ENCODE assay signal across 11 cellular contexts in the genomic region with DNA sequence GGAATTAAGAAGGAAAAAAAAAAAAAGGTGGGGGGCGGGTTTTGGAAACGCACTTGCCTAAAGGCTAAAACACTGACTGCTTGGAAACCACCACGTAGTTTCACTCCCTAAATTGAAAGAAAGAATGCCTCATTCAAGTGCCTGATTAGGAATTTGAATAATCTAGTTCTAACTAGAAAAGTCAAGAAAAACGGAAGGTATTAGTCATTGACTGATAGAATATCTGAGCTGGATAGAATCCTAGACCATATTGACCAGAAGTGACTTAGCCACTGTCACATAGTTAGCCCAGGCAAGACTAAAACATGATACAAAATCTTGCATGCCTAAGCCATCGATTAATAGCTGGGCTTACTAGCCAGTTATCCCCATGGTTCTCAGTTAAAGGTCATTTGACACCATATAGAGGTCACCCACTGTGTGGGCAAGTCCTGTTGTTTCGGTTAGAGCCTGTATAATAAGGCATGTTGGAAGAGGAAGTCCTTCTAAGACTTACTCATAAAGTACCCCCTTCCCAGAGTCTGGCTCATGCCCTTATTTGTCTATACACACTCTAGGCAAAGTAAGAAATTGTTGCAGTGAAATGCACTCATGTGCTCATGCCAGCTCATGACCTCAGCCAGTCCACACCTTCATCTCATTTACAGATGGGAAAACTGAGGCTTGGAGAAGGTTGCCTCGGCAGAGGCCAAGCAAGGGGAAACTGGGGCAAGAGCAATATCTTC. TPM values are rescaled to one million over a fixed set of nuclear protein-coding genes. Genes with fewer than 3 reads are reported as not detected.
DNase-seq lines count a peak whose midpoint lies in the region; ATAC-seq and TF ChIP-seq lines count a peak whose summit lies in the region.
"Had no signal": no experiment of that assay in that cellular context is flagged by ENCODE, and none has a peak within 500 bp of the region (broad histone marks: within the 10 kb centered on the region; RNA-seq: fewer than 3 reads in every experiment).

No MANE protein-coding gene starts in this region.

- no peaks in the 10 kb centered on the region for H3K27me3 ChIP-seq in OCI-LY3 (ENCODE audit: low read depth, low read length)
- H3K27me3 ChIP-seq in lung (ENCODE audit: control insufficient read depth, insufficient read depth) = no peaks in the 10 kb centered on the region
- H3K27me3 ChIP-seq in neuronal stem cell (ENCODE audit: control insufficient read depth in 3 of 3, insufficient read depth in 3 of 3, low read depth in 1 of 3, low read length in 3 of 3) = no peaks in the 10 kb centered on the region

- H3K79me2 ChIP-seq in OCI-LY3 (ENCODE audit: low read length) = no peaks in the 10 kb centered on the region

- no peak for TF ChIP-seq CTCF in OCI-LY3 (IDR thresholded peaks at IDR 0.05; ENCODE audit: low read depth, low read length)
- no peak for TF ChIP-seq CTCF in lung (IDR thresholded peaks at IDR 0.05; ENCODE audit: control extremely low read depth, extremely low read depth)

- H3K36me3 ChIP-seq in OCI-LY3 (replicated peaks; ENCODE audit: low read depth, low read length) (no peaks in the 10 kb centered on the region), lung (ENCODE audit: control insufficient read depth in 2 of 2, insufficient read depth in 2 of 2, low read length in 2 of 2) (no peaks in the 10 kb centered on the region), neuronal stem cell (replicated peaks in 1 of 2; ENCODE audit: control insufficient read depth in 2 of 2, insufficient read depth in 2 of 2, low read length in 2 of 2) (no peaks in the 10 kb centered on the region)

- H3K4me2 ChIP-seq in OCI-LY3 (ENCODE audit: low read length) = peak overlapping the region; percentile 52
- no peak overlapping the region for H3K4me2 ChIP-seq in neuronal stem cell (ENCODE audit: insufficient read depth, low read length, poor library complexity, severe bottlenecking)

- H2AFZ ChIP-seq in OCI-LY3 (ENCODE audit: low read depth, low read length) = no peak overlapping the region
- H2AFZ ChIP-seq in neuronal stem cell (ENCODE audit: low read length) = no peak overlapping the region

- no peaks in the 10 kb centered on the region for H3K79me1 ChIP-seq in neuronal stem cell (ENCODE audit: low read depth, low read length)

- DNase-seq in lung (ENCODE audit: low spot score) (peak; percentile 32), NCI-H82 (lab: John Stamatoyannopoulos, UW) (no peak), NCI-H2029 (lab: John Stamatoyannopoulos, UW) (no peak), neuronal stem cell (ENCODE audit: low spot score) (no peak)
- DNase-seq in central memory CD4-positive, alpha-beta T cell = no peak
- DNase-seq: activated naive CD4-positive, alpha-beta T cell; left cardiac atrium; NCI-H526 had no signal

- H3K9me3 ChIP-seq in OCI-LY3 (ENCODE audit: insufficient read depth, low read length) (no peaks in the 10 kb centered on the region), lung (ENCODE audit: control insufficient read depth in 2 of 2, insufficient read depth in 1 of 2, low read length in 1 of 2) (peaks cover 0 to 5% of the 10 kb centered on the region in 2 donors), neuronal stem cell (replicated peaks in 1 of 2; ENCODE audit: control insufficient read depth in 2 of 2, insufficient read depth in 1 of 2, low read depth in 1 of 2, low read length in 2 of 2) (no peaks in the 10 kb centered on the region)

- H3K27ac ChIP-seq in OCI-LY3 (ENCODE audit: low read length) (peak overlapping the region; percentile 57), lung (ENCODE audit: low read depth in 1 of 2, low read length in 1 of 2) (no peak overlapping the region), neuronal stem cell (replicated peaks; ENCODE audit: low read length) (no peak overlapping the region)

- H3K4me1 ChIP-seq in OCI-LY3 (ENCODE audit: low read length) (peaks cover 22% of the 10 kb centered on the region), lung (ENCODE audit: control insufficient read depth in 2 of 2, insufficient read depth in 2 of 2, low read length in 2 of 2) (peaks cover 0 to 10% of the 10 kb centered on the region in 2 donors), neuronal stem cell (ENCODE audit: control insufficient read depth in 2 of 2, insufficient read depth in 1 of 2, low read depth in 1 of 2, low read length in 2 of 2) (peaks cover 0 to 2% of the 10 kb centered on the region in 2 donors)

- H2BK12ac ChIP-seq in neuronal stem cell (ENCODE audit: low read length) = no peak overlapping the region

- no peak overlapping the region for H2BK5ac ChIP-seq in neuronal stem cell (ENCODE audit: low read length)

- H4K20me1 ChIP-seq in OCI-LY3 (ENCODE audit: insufficient read depth, low read length) = no peaks in the 10 kb centered on the region

- peak overlapping the region; percentile 27; the same call in 1 of the 2 replicates for H3K4me3 ChIP-seq in OCI-LY3 (ENCODE audit: low read length)
- no peak overlapping the region for H3K4me3 ChIP-seq in lung
- no peak overlapping the region for H3K4me3 ChIP-seq in neuronal stem cell (ENCODE audit: low read length in 2 of 2)

- no peak overlapping the region for H3K23ac ChIP-seq in neuronal stem cell (ENCODE audit: low read depth, low read length, poor library complexity)

- no peak overlapping the region for H2BK120ac ChIP-seq in neuronal stem cell (ENCODE audit: low read depth, low read length)

- H3K9ac ChIP-seq in OCI-LY3 (ENCODE audit: low read length) = no peak overlapping the region
- no peak overlapping the region for H3K9ac ChIP-seq in neuronal stem cell (ENCODE audit: low read depth, low read length, poor library complexity)

- H2BK15ac ChIP-seq in neuronal stem cell (ENCODE audit: low read length) = no peak overlapping the region

- no peak overlapping the region for H2AK5ac ChIP-seq in neuronal stem cell (ENCODE audit: low read depth, low read length)

- H4K91ac ChIP-seq in neuronal stem cell (ENCODE audit: low read depth, low read length, poor library complexity) = no peak overlapping the region

- H4K8ac ChIP-seq in neuronal stem cell (ENCODE audit: low read depth, low read length) = no peak overlapping the region

- H3K14ac ChIP-seq in neuronal stem cell (ENCODE audit: low read length) = no peak overlapping the region

- no peak overlapping the region for H3K18ac ChIP-seq in neuronal stem cell (ENCODE audit: low read length)

- 64 to 74% methylated on average over 7 of the region's 7 CpGs for WGBS in lung, 2 donors
- WGBS in neuronal stem cell (ENCODE audit: extremely low coverage in 2 of 2, insufficient read length in 2 of 2, insufficient replicate concordance in 1 of 2), 2 donors = no CpG with 5 or more reads among the region's 7 CpGs

- no peak overlapping the region for H3K4ac ChIP-seq in neuronal stem cell (ENCODE audit: low read length)

- ATAC-seq in GM18873 (IDR thresholded peaks at IDR 0.05; ENCODE audit: low FRiP score, unreplicated experiment) (peak; percentile 70), HG02870 (IDR thresholded peaks at IDR 0.05; ENCODE audit: unreplicated experiment) (peak; percentile 79), lung (ENCODE audit: insufficient read depth, low FRiP score) (peak; percentile 82)

RNA-seq across cellular contexts. Expression of a gene that starts 40.2 kb away (rescaled TPM):
- total RNA-seq in lung = 10 to 100 TPM in 1 of 2 donors, 1 to 10 TPM in 1; 1.3 to 14.3 TPM
- 1 to 10 TPM; 2.7 to 7.2 TPM for polyA plus RNA-seq in lung
- 1.1 TPM for polyA plus RNA-seq in neuronal stem cell (2013, experiment 1 of 2)
- 0.90 TPM for polyA plus RNA-seq in neuronal stem cell (2013, experiment 2 of 2)
